Comparison of ENCODE assay signal across 12 cellular contexts in genomic region chr10:68230268-68230667, GRCh38. TPM values are rescaled to one million over a fixed set of nuclear protein-coding genes. Genes with fewer than 3 reads are reported as not detected.
DNase-seq lines count a peak whose midpoint lies in the region; ATAC-seq, FAIRE-seq and TF ChIP-seq lines count a peak whose summit lies in the region.
"Had no signal": no experiment of that assay in that cellular context is flagged by ENCODE, and none has a peak within 500 bp of the region (broad histone marks: within the 10 kb centered on the region; RNA-seq: fewer than 3 reads in every experiment).

No MANE protein-coding gene starts in this region.

- H3K27me3 ChIP-seq in HepG2 (ENCODE audit: control insufficient read depth in 1 of 2, insufficient read depth in 2 of 2, low read length in 2 of 2): peaks cover 0 to 29% of the 10 kb centered on the region in 2 experiments; a peak in 3 of 5 replicates

- H3K4me2 ChIP-seq in HepG2 (ENCODE audit: low read depth, low read length): no peak overlapping the region

- DNase-seq in Calu3 (no peak), HFFc6 (no peak), activated B cell treated with CpG ODN at 0.5 μM for 24 hours (no peak), COLO668 (lab: John Stamatoyannopoulos, UW; ENCODE audit: unreplicated experiment) (no peak), coronary artery (ENCODE audit: low spot score) (no peak), HepG2 (ENCODE audit: low spot score) (no peak)
- no peak for DNase-seq in naive thymus-derived CD8-positive, alpha-beta T cell
- DNase-seq: DND-41 had no signal

- FAIRE-seq in HepG2 (lab: Jason Lieb, UNC): no peak

- H3K79me2 ChIP-seq in HepG2 (ENCODE audit: insufficient read depth, low read length): no peaks in the 10 kb centered on the region
- H3K79me2 ChIP-seq: parathyroid adenoma had no signal

- no peak for TF ChIP-seq POLR2A in HepG2 (IDR thresholded peaks at IDR 0.05; ENCODE audit: insufficient read depth in 1 of 2, low read depth in 2 of 2, low read length in 2 of 2)

- H3K9ac ChIP-seq in HepG2 (ENCODE audit: insufficient read depth, low read depth, low read length): no peak overlapping the region

- peaks cover 17% of the 10 kb centered on the region for H3K4me1 ChIP-seq in HepG2 (ENCODE audit: insufficient read depth, low read length)
- H3K4me1 ChIP-seq: parathyroid adenoma had no signal

- BruUV-seq in Calu3 (replicated peaks; lab: Mats Ljungman, UMichigan) (no TSS peak), HepG2 (replicated peaks; lab: Mats Ljungman, UMichigan) (no TSS peak)

- ATAC-seq in activated B cell treated with CpG ODN at 0.5 μM for 24 hours (ENCODE audit: low read depth) (no peak), HepG2 (no peak), HG03025 (IDR thresholded peaks at IDR 0.05; ENCODE audit: low FRiP score, unreplicated experiment) (no peak)
- ATAC-seq in naive thymus-derived CD8-positive, alpha-beta T cell: no peak

- H3K9me3 Mint-ChIP-seq in Calu3 (ENCODE audit: low read depth, unreplicated experiment) (no peaks in the 10 kb centered on the region), HFFc6 (no peaks in the 10 kb centered on the region), activated B cell treated with CpG ODN at 0.5 μM for 24 hours (no peaks in the 10 kb centered on the region)
- H3K9me3 Mint-ChIP-seq in naive thymus-derived CD8-positive, alpha-beta T cell: no peaks in the 10 kb centered on the region
- H3K9me3 Mint-ChIP-seq: endodermal cell; T-helper 1 cell treated with Interleukin-12 subunit alpha and Interleukin-12 subunit beta and Interleukin-4 antibody, amounts not matched to agents 30 μg/mL and 1 μg/mL, for 36 hours had no signal

- TF ChIP-seq RAD21 in HepG2 (CRISPR knock-in tag; IDR thresholded peaks at IDR 0.05): no peak

- H3K4me1 Mint-ChIP-seq in Calu3 (ENCODE audit: low read depth, unreplicated experiment) (peaks cover 8% of the 10 kb centered on the region), HFFc6 (ENCODE audit: low read depth) (peaks cover 14% of the 10 kb centered on the region), activated B cell treated with CpG ODN at 0.5 μM for 24 hours (peaks cover 8% of the 10 kb centered on the region)
- H3K4me1 Mint-ChIP-seq in naive thymus-derived CD8-positive, alpha-beta T cell: peaks cover 6 to 9% (median 8%) of the 10 kb centered on the region in 4 donors

- H3K4me3 Mint-ChIP-seq in Calu3 (ENCODE audit: low read depth, unreplicated experiment) (peak overlapping the region; percentile 81), HFFc6 (peak overlapping the region; percentile 83; the same call in 1 of the 2 replicates), activated B cell treated with CpG ODN at 0.5 μM for 24 hours (peak overlapping the region; percentile 81)
- peak overlapping the region in 6 of 10 donors; percentile 75 to 90 (median 82) for H3K4me3 Mint-ChIP-seq in naive thymus-derived CD8-positive, alpha-beta T cell

- H2AFZ ChIP-seq in HepG2 (ENCODE audit: low read length): no peak overlapping the region

- H4K20me1 ChIP-seq in HepG2 (ENCODE audit: insufficient read depth, low read length): no peaks in the 10 kb centered on the region

- H3K27ac ChIP-seq in coronary artery (no peak overlapping the region), HepG2 (ENCODE audit: extremely low read length, insufficient read depth, low read length) (no peak overlapping the region)

- no peak for TF ChIP-seq EP300 in HepG2 (IDR thresholded peaks at IDR 0.05; ENCODE audit: low read depth in 2 of 2, low read length in 2 of 2)
- TF ChIP-seq EP300 in HepG2 (CRISPR knock-in tag; IDR thresholded peaks at IDR 0.05; ENCODE audit: borderline replicate concordance): no peak

- in situ Hi-C loops in HepG2 (cut with HindIII; ENCODE audit: extremely low pct_ligation_motif_present, low pct_unique_long_range_greater_than_20kb): no loop called here

- peaks cover 49% of the 10 kb centered on the region for H3K27me3 Mint-ChIP-seq in Calu3 (ENCODE audit: unreplicated experiment)
- peaks cover 7% of the 10 kb centered on the region; the same call in 1 of the 2 replicates for H3K27me3 Mint-ChIP-seq in HFFc6 (ENCODE audit: insufficient read depth)
- peaks cover 38% of the 10 kb centered on the region for H3K27me3 Mint-ChIP-seq in activated B cell treated with CpG ODN at 0.5 μM for 24 hours
- peaks cover 27 to 45% (median 34%) of the 10 kb centered on the region in 5 donors for H3K27me3 Mint-ChIP-seq in naive thymus-derived CD8-positive, alpha-beta T cell

- H3K27ac Mint-ChIP-seq in Calu3 (ENCODE audit: unreplicated experiment) (no peak overlapping the region), HFFc6 (no peak overlapping the region), activated B cell treated with CpG ODN at 0.5 μM for 24 hours (no peak overlapping the region)
- H3K27ac Mint-ChIP-seq in naive thymus-derived CD8-positive, alpha-beta T cell: no peak overlapping the region
- H3K27ac Mint-ChIP-seq: T-helper 1 cell treated with Interleukin-12 subunit alpha and Interleukin-12 subunit beta and Interleukin-4 antibody, amounts not matched to agents 30 μg/mL and 1 μg/mL, for 36 hours had no signal

- no peak overlapping the region for H3K4me3 ChIP-seq in coronary artery
- no peak overlapping the region for H3K4me3 ChIP-seq in HepG2 (replicated peaks in 1 of 3; ENCODE audit: insufficient read depth in 1 of 3, low read depth in 2 of 3, low read length in 3 of 3)

- TF ChIP-seq CTCF in Calu3 (IDR thresholded peaks at IDR 0.05; ENCODE audit: unreplicated experiment) (no peak), HFFc6 (IDR thresholded peaks at IDR 0.05) (no peak), activated B cell treated with CpG ODN at 0.5 μM for 24 hours (IDR thresholded peaks at IDR 0.05) (no peak), coronary artery (IDR thresholded peaks at IDR 0.05) (no peak), HepG2 (CRISPR knock-in tag; IDR thresholded peaks at IDR 0.05) (no peak)

- 76% methylated on average over 5 of the region's 5 CpGs for WGBS in HepG2 (ENCODE audit: low lambda C conversion rate)

- no peaks in the 10 kb centered on the region for H3K36me3 ChIP-seq in HepG2 (replicated peaks in 1 of 2; ENCODE audit: control insufficient read depth in 1 of 2, insufficient read depth in 2 of 2, low read length in 2 of 2)

- no peaks in the 10 kb centered on the region for H3K9me3 ChIP-seq in HepG2 (ENCODE audit: low read length)

- intact Hi-C loops in Calu3 (cut with micrococcal nuclease; ENCODE audit: unreplicated experiment): no loop called here
- intact Hi-C loops in activated B cell treated with CpG ODN at 0.5 μM for 24 hours (cut with micrococcal nuclease): loop anchor here (5.0 kb wide), 1 partner anchor 72 kb away; no protein-coding TSS in a partner anchor
- intact Hi-C loops in HepG2 (cut with micrococcal nuclease; ENCODE audit: unreplicated experiment): no loop called here

- POLR2A ChIA-PET in activated B cell treated with CpG ODN at 0.5 μM for 24 hours (lab: Charles Lee): interaction anchor here (0.6 to 1.2 kb wide), 2 partner anchors 102 to 103 kb away, joined by 3 to 5 read pairs; partner anchors contain the start of gene HNRNPH3
- POLR2A ChIA-PET in naive thymus-derived CD8-positive, alpha-beta T cell (lab: Charles Lee): no interaction called here
- POLR2A ChIA-PET in HepG2 (lab: Yijun Ruan, JAX): no interaction called here

- CTCF ChIA-PET in Calu3 (lab: Charles Lee) (interaction anchor here (1.7 kb wide), 1 partner anchor 18 kb away, joined by 6 read pairs; no protein-coding TSS in a partner anchor), activated B cell treated with CpG ODN at 0.5 μM for 24 hours (lab: Charles Lee) (interaction anchor here (1.8 to 2.8 kb wide), 2 partner anchors 72 to 118 kb away, joined by 4 to 24 read pairs; no protein-coding TSS in a partner anchor), HepG2 (lab: Yijun Ruan, JAX; ENCODE audit: low intra/inter-chr PET ratio, low total read pairs) (no interaction called here)

- H3K36me3 Mint-ChIP-seq in Calu3 (ENCODE audit: insufficient read depth, unreplicated experiment) (peaks cover 16% of the 10 kb centered on the region), HFFc6 (ENCODE audit: low read depth) (no peaks in the 10 kb centered on the region), activated B cell treated with CpG ODN at 0.5 μM for 24 hours (ENCODE audit: low read depth) (no peaks in the 10 kb centered on the region)
- no peaks in the 10 kb centered on the region for H3K36me3 Mint-ChIP-seq in naive thymus-derived CD8-positive, alpha-beta T cell

TF ChIP-seq in HepG2, 621 proteins besides CTCF, POLR2A, EP300 and RAD21 (continues in another document):
- no peak for TF ChIP-seq ZKSCAN8 (CRISPR knock-in tag; IDR thresholded peaks at IDR 0.05; ENCODE audit: borderline replicate concordance)

RNA-seq across cellular contexts. Expression of gene ATOH7, which starts 1.6 kb away (rescaled TPM):
- total RNA-seq in Calu3 (2022) (not detected in 2 replicates), activated B cell treated with CpG ODN at 0.5 μM for 24 hours (not detected in 2 replicates), HepG2 (2016; rRNA removed; fragmentation: Illumina TruSeq; extraction: Trizol) (0.07 TPM in 1 of 2 replicates, not detected in the other)
- total RNA-seq in HFFc6 (2021; fragmentation: NEBNext Ultra II Directional; extraction: Animal tissue kit (Norgen Biotek cat#: 25700)): under 1 TPM in 2 of 6 experiments, not detected in 4; 0.11 to 0.12 TPM
- not detected for total RNA-seq in naive thymus-derived CD8-positive, alpha-beta T cell
- polyA plus RNA-seq in naive thymus-derived CD8-positive, alpha-beta T cell: not detected
- total RNA-seq in HepG2 (2016; cell fraction: cytosol; rRNA removed; fragmentation: Illumina TruSeq; extraction: Trizol; ENCODE audit: low read depth): not detected in 2 replicates
- not detected in 2 replicates for total RNA-seq in HepG2 (2016; cell fraction: insoluble cytoplasmic fraction; rRNA removed; fragmentation: Illumina TruSeq; extraction: Trizol)
- not detected in 2 replicates for total RNA-seq in HepG2 (2016; cell fraction: membrane; rRNA removed; fragmentation: Illumina TruSeq; extraction: Trizol)
- total RNA-seq in HepG2 (2016; cell fraction: nucleus; rRNA removed; fragmentation: Illumina TruSeq; extraction: Trizol): 0.25 TPM in 1 of 2 replicates, not detected in the other
- polyA plus RNA-seq in HepG2 (2011; rRNA removed): 0.11 TPM in 1 of 2 replicates, not detected in the other
- polyA plus RNA-seq in HepG2 (2011; cell fraction: cytosol; rRNA removed): 0.06 and 0.07 TPM in 2 replicates
- polyA plus RNA-seq in HepG2 (2011; cell fraction: nucleus; rRNA removed): 0.10 TPM in 1 of 2 replicates, not detected in the other
- not detected in 2 replicates for polyA plus RNA-seq in HepG2 (2012)
- polyA plus RNA-seq in HepG2 (2016; cell fraction: cytosol; fragmentation: Illumina TruSeq; extraction: Trizol; ENCODE audit: low read depth): 0.07 TPM in 1 of 2 replicates, not detected in the other
- not detected in 2 replicates for polyA plus RNA-seq in HepG2 (2016; cell fraction: insoluble cytoplasmic fraction; fragmentation: Illumina TruSeq; extraction: Trizol; ENCODE audit: low read depth)
- not detected in 2 replicates for polyA plus RNA-seq in HepG2 (2016; cell fraction: membrane; fragmentation: Illumina TruSeq; extraction: Trizol; ENCODE audit: low read depth)
- not detected in 2 replicates for polyA plus RNA-seq in HepG2 (2016; cell fraction: nucleus; fragmentation: Illumina TruSeq; extraction: Trizol; ENCODE audit: insufficient read depth, low read depth)
- 0.09 TPM in 1 of 2 replicates, not detected in the other for polyA minus RNA-seq in HepG2 (2011; rRNA and poly(A)+ RNA removed; ENCODE audit: low replicate concordance)
- not detected in 2 replicates for polyA minus RNA-seq in HepG2 (2011; cell fraction: cytosol; rRNA and poly(A)+ RNA removed)
- polyA minus RNA-seq in HepG2 (2011; cell fraction: nucleus; rRNA and poly(A)+ RNA removed): not detected in 2 replicates
